Comparison of ENCODE assay signal across 7 cellular contexts in the genomic region with DNA sequence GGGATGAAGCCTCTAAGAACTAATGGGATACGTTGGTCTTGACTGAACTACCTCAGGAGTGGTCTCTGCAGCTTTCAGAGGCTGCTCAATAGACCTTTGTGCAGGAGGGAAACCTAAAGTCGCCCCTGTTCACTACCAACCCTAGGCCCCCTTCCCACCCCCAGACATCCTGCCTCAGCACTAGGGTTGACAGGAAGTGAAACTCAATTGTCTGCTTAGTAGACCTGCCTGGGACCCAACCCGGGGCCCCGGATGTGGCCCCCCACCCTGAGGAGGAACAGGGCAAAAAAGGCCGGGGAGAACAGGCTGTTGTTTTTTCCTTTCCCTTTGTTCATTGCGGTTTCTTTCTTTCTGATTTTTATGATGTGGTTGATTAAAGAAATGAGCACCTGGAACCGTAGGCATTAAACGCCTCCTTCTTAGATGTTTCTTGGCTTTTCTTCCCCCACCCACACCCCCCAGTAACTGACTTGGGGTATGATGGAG. TPM values are rescaled to one million over a fixed set of nuclear protein-coding genes. Genes with fewer than 3 reads are reported as not detected.
DNase-seq lines count a peak whose midpoint lies in the region; ATAC-seq and TF ChIP-seq lines count a peak whose summit lies in the region.

No MANE protein-coding gene starts in this region.

- peak; percentile 70 to 77 for DNase-seq in activated CD4-positive, alpha-beta T cell treated with anti-CD3 and anti-CD28 coated beads, Interleukin-2, amount 50 U/mL, for 4 hours
- DNase-seq in foreskin keratinocyte, result no peak
- peak in 2 of 3 experiments; percentile 73 to 79 for DNase-seq in stimulated activated CD4-positive, alpha-beta T cell treated with anti-CD3 and anti-CD28 coated beads, TNF-alpha, amount 100 ng/mL, for 4 hours (ENCODE audit: low read depth in 3 of 3)
- no peak for DNase-seq in SJCRH30
- DNase-seq in COR-L47 (lab: John Stamatoyannopoulos, UW), result no peak

- ATAC-seq in GM19328 (IDR thresholded peaks at IDR 0.05; ENCODE audit: unreplicated experiment) (peak; percentile 27), HG03460 (IDR thresholded peaks at IDR 0.05; ENCODE audit: unreplicated experiment) (peak; percentile 43), foreskin keratinocyte (no peak)

- H3K27ac ChIP-seq in foreskin keratinocyte (peak overlapping the region; percentile 91), SJCRH30 (no peak overlapping the region)

- H3K4me1 ChIP-seq in foreskin keratinocyte (peaks cover 20% of the 10 kb centered on the region), SJCRH30 (peaks cover 13% of the 10 kb centered on the region)

- no peak overlapping the region for H3K4me3 ChIP-seq in SJCRH30

- H3K27me3 ChIP-seq in foreskin keratinocyte (no peaks in the 10 kb centered on the region), SJCRH30 (no peaks in the 10 kb centered on the region)

- H3K9me3 ChIP-seq in SJCRH30 (replicated peaks), result no peaks in the 10 kb centered on the region

- no peak for TF ChIP-seq CTCF in foreskin keratinocyte (conservative IDR thresholded peaks at IDR 0.05)

- no peaks in the 10 kb centered on the region for H3K36me3 ChIP-seq in SJCRH30

RNA-seq across cellular contexts. Expression of a gene that starts 1.6 kb away (rescaled TPM):
- 252 and 284 TPM in 2 replicates for total RNA-seq in foreskin keratinocyte
- 214 and 218 TPM in 2 replicates for polyA plus RNA-seq in foreskin keratinocyte
- total RNA-seq in SJCRH30 (2014; rRNA removed; shearing (Covaris generic)), result 3.7 and 4.4 TPM in 2 replicates

RNA-seq across cellular contexts. Expression of a gene that starts 1.7 kb away (rescaled TPM):
- total RNA-seq in foreskin keratinocyte, result 42.0 and 44.5 TPM in 2 replicates
- polyA plus RNA-seq in foreskin keratinocyte, result 51.3 and 55.4 TPM in 2 replicates
- total RNA-seq in SJCRH30 (2014; rRNA removed; shearing (Covaris generic)), result 24.0 and 25.6 TPM in 2 replicates

RNA-seq across cellular contexts. Expression of a gene that starts 36.5 kb away (rescaled TPM):
- total RNA-seq in foreskin keratinocyte, result 0.85 and 1.3 TPM in 2 replicates
- 1.0 and 1.1 TPM in 2 replicates for polyA plus RNA-seq in foreskin keratinocyte
- 1.2 and 1.3 TPM in 2 replicates for total RNA-seq in SJCRH30 (2014; rRNA removed; shearing (Covaris generic))

RNA-seq across cellular contexts. Expression of a gene that starts 37.3 kb away (rescaled TPM):
- total RNA-seq in foreskin keratinocyte, result 71.3 and 75.5 TPM in 2 replicates
- 39.4 and 52.8 TPM in 2 replicates for polyA plus RNA-seq in foreskin keratinocyte
- total RNA-seq in SJCRH30 (2014; rRNA removed; shearing (Covaris generic)), result 99.6 and 106 TPM in 2 replicates

RNA-seq across cellular contexts. Expression of a gene that starts 44.5 kb away (rescaled TPM):
- 58.2 and 75.3 TPM in 2 replicates for total RNA-seq in foreskin keratinocyte
- 42.4 and 45.9 TPM in 2 replicates for polyA plus RNA-seq in foreskin keratinocyte
- 59.4 and 61.0 TPM in 2 replicates for total RNA-seq in SJCRH30 (2014; rRNA removed; shearing (Covaris generic))

Comparison
In these comparisons a context has a peak if more than half of its experiments do, and no peak if none do; other contexts are left out.
1. DNase-seq: peak in activated CD4-positive, alpha-beta T cell treated with anti-CD3 and anti-CD28 coated beads, Interleukin-2, amount 50 U/mL, for 4 hours (2 of 2) and stimulated activated CD4-positive, alpha-beta T cell treated with anti-CD3 and anti-CD28 coated beads, TNF-alpha, amount 100 ng/mL, for 4 hours (2 of 3); none in foreskin keratinocyte (0 of 2), SJCRH30 (0 of 2) and COR-L47 (single experiment).
2. RNA of a gene that starts 1.6 kb away (total RNA-seq): 252 to 284 TPM in foreskin keratinocyte; 3.7 to 4.4 TPM in SJCRH30; every median in the first group is over 10 times any median in the second.